In the genomic region with DNA sequence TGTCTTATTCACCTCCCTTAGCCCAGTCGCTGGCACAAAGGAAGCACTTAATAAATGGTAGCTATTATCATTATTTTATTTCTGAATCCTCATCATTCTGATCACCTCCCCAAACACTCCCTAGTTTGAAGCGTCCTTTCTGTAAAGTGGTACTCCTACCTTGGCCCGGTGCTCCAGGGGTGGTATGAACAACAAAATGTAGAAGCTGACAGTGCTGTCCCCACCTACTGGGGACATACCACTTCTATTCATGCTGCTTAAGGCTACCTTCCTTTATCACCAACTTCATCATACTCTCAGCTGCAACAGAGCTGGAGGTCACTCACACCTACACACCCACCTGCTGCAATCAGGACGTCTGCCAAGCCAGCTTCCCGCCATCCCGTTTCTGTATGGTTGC, we compare ENCODE assay signal across 18 cellular contexts. TPM values are rescaled to one million over a fixed set of nuclear protein-coding genes. Genes with fewer than 3 reads are reported as not detected.
DNase-seq lines count a peak whose midpoint lies in the region; ATAC-seq and TF ChIP-seq lines count a peak whose summit lies in the region.
"Had no signal": no experiment of that assay in that cellular context is flagged by ENCODE, and none has a peak within 500 bp of the region (broad histone marks: within the 10 kb centered on the region; RNA-seq: fewer than 3 reads in every experiment).

No MANE protein-coding gene starts in this region.

- peak overlapping the region; percentile 55 for H3K27ac Mint-ChIP-seq in neural progenitor cell
- H3K27ac Mint-ChIP-seq: CD4-positive, CD25-positive, alpha-beta regulatory T cell; CD8-positive, alpha-beta memory T cell; HFFc6 had no signal

- no peaks in the 10 kb centered on the region for H3K4me1 ChIP-seq in Karpas-422 (ENCODE audit: low read length)
- no peaks in the 10 kb centered on the region for H3K4me1 ChIP-seq in neural progenitor cell
- H3K4me1 ChIP-seq: BE2C had no signal

- ATAC-seq in HG03469 (IDR thresholded peaks at IDR 0.05; ENCODE audit: unreplicated experiment), result no peak
- no peak for ATAC-seq in HG03108 (IDR thresholded peaks at IDR 0.05; ENCODE audit: unreplicated experiment)

- no peak overlapping the region for H3K4me2 ChIP-seq in Karpas-422 (ENCODE audit: low read depth, low read length, poor library complexity, severe bottlenecking)
- H3K4me2 ChIP-seq in neural progenitor cell, result no peak overlapping the region

- no peaks in the 10 kb centered on the region for H3K36me3 Mint-ChIP-seq in neural progenitor cell
- H3K36me3 Mint-ChIP-seq: CD4-positive, CD25-positive, alpha-beta regulatory T cell; CD8-positive, alpha-beta memory T cell had no signal

- H3K4me1 Mint-ChIP-seq in neural progenitor cell, result no peaks in the 10 kb centered on the region
- H3K4me1 Mint-ChIP-seq: CD4-positive, CD25-positive, alpha-beta regulatory T cell; CD8-positive, alpha-beta memory T cell had no signal

- DNase-seq in Karpas-422, result peak; percentile 28
- DNase-seq in coronary artery (ENCODE audit: low spot score), result peak; percentile 7
- DNase-seq in neural progenitor cell (ENCODE audit: low spot score), result no peak
- no peak for DNase-seq in germinal center (ENCODE audit: low spot score)
- DNase-seq: ACHN; BE2C; C1 segment of cervical spinal cord; CD4-positive, CD25-positive, alpha-beta regulatory T cell; CD8-positive, alpha-beta memory T cell; COR-L47; DMS 273 treated with DMSO at 0.1 percent for 48 hours; DMS53; GM23248; HCEC 1CT; HFFc6 had no signal

- no peaks in the 10 kb centered on the region for H3K27me3 ChIP-seq in Karpas-422 (ENCODE audit: low read length)
- H3K27me3 ChIP-seq in neural progenitor cell, result no peaks in the 10 kb centered on the region
- H3K27me3 ChIP-seq: BE2C had no signal

- no peak overlapping the region for H3K4me3 ChIP-seq in Karpas-422 (ENCODE audit: low read length)
- no peak overlapping the region for H3K4me3 ChIP-seq in coronary artery
- no peak overlapping the region for H3K4me3 ChIP-seq in neural progenitor cell
- H3K4me3 ChIP-seq: GM23248 had no signal

- no peaks in the 10 kb centered on the region for H3K9me2 ChIP-seq in Karpas-422 (replicated peaks; ENCODE audit: insufficient read depth, low read length)

- no peak overlapping the region for H3K9ac ChIP-seq in Karpas-422 (ENCODE audit: low read length)
- no peak overlapping the region for H3K9ac ChIP-seq in neural progenitor cell
- H3K9ac ChIP-seq: GM23248 had no signal

- no peaks in the 10 kb centered on the region for H3F3A ChIP-seq in neural progenitor cell (ENCODE audit: low read depth)

- H3K9me3 ChIP-seq in Karpas-422 (ENCODE audit: low read length), result no peaks in the 10 kb centered on the region
- H3K9me3 ChIP-seq in neural progenitor cell (ENCODE audit: low read depth), result no peaks in the 10 kb centered on the region
- H3K9me3 ChIP-seq: BE2C had no signal

- H3K79me2 ChIP-seq in Karpas-422 (ENCODE audit: low read length), result no peaks in the 10 kb centered on the region
- no peaks in the 10 kb centered on the region for H3K79me2 ChIP-seq in neural progenitor cell (ENCODE audit: low read depth)

- H3K27ac ChIP-seq in Karpas-422 (ENCODE audit: low read length), result no peak overlapping the region
- H3K27ac ChIP-seq in coronary artery, result no peak overlapping the region
- H3K27ac ChIP-seq in neural progenitor cell, result no peak overlapping the region
- H3K27ac ChIP-seq: GM23248 had no signal

- H3K36me3 ChIP-seq in Karpas-422 (ENCODE audit: insufficient read depth, low read length), result no peaks in the 10 kb centered on the region
- H3K36me3 ChIP-seq in neural progenitor cell, result no peaks in the 10 kb centered on the region
- H3K36me3 ChIP-seq: BE2C had no signal

- H3K27me3 Mint-ChIP-seq in neural progenitor cell (ENCODE audit: insufficient read depth, low read depth), result peaks cover 7% of the 10 kb centered on the region
- H3K27me3 Mint-ChIP-seq: CD4-positive, CD25-positive, alpha-beta regulatory T cell had no signal

- H4K20me1 ChIP-seq in Karpas-422 (ENCODE audit: insufficient read depth, low read depth, low read length) (no peaks in the 10 kb centered on the region), neural progenitor cell (ENCODE audit: low read depth) (no peaks in the 10 kb centered on the region)

- H3K9me3 Mint-ChIP-seq in neural progenitor cell, result no peaks in the 10 kb centered on the region
- H3K9me3 Mint-ChIP-seq: CD8-positive, alpha-beta memory T cell; HFFc6 had no signal

- TF ChIP-seq CTCF in coronary artery (IDR thresholded peaks at IDR 0.05) (no peak), neural progenitor cell (IDR thresholded peaks at IDR 0.05) (no peak)

- no peak overlapping the region for H3K4me3 Mint-ChIP-seq in neural progenitor cell
- H3K4me3 Mint-ChIP-seq: CD8-positive, alpha-beta memory T cell; HFFc6 had no signal

- no peak overlapping the region for H2AFZ ChIP-seq in Karpas-422 (ENCODE audit: low read length)
- H2AFZ ChIP-seq in neural progenitor cell (replicated peaks), result no peak overlapping the region
- H2AFZ ChIP-seq: GM23248 had no signal

RNA-seq across cellular contexts. Expression of gene APLN, which starts 40.8 kb away (rescaled TPM):
- not detected in 2 replicates for total RNA-seq in Karpas-422 (2014; rRNA removed; shearing (Covaris generic); ENCODE audit: low replicate concordance)
- total RNA-seq in neural progenitor cell (ENCODE audit: low replicate concordance), result 0.22 and 0.46 TPM in 2 replicates
- total RNA-seq: CD4-positive, CD25-positive, alpha-beta regulatory T cell had no signal

RNA-seq across cellular contexts. Expression of gene XPNPEP2, which starts 43.2 kb away (rescaled TPM):
- not detected in 2 replicates for total RNA-seq in Karpas-422 (2014; rRNA removed; shearing (Covaris generic); ENCODE audit: low replicate concordance)
- 0.19 and 1.7 TPM in 2 replicates for total RNA-seq in neural progenitor cell (ENCODE audit: low replicate concordance)
- total RNA-seq: HFFc6, HT-29 had no signal

Comparison
In these comparisons a context has a peak if more than half of its experiments do, and no peak if none do; other contexts are left out.
1. DNase-seq: peak in Karpas-422 (single experiment) and coronary artery (single experiment); none in neural progenitor cell (single experiment) and germinal center (single experiment).